14 cellular contexts compared by ENCODE assay signal in genomic region chr1:67817319-67817718, GRCh38. TPM values are rescaled to one million over a fixed set of nuclear protein-coding genes. Genes with fewer than 3 reads are reported as not detected.
"Had no signal": no experiment of that assay in that cellular context is flagged by ENCODE, and none has a peak within 500 bp of the region (broad histone marks: within the 10 kb centered on the region; RNA-seq: fewer than 3 reads in every experiment).

No MANE protein-coding gene starts in this region.

- H3K9me3 ChIP-seq: gastrocnemius medialis, neutrophil, right lobe of liver had no signal

- H3K27ac ChIP-seq: gastrocnemius medialis, neutrophil had no signal

- DNase-seq: activated B cell treated with CpG ODN at 0.5 μM for 24 hours; activated CD4-positive, alpha-beta T cell treated with anti-CD3 and anti-CD28 coated beads, Interleukin-2, amount 10 ng/mL, durations not matched to agents 24 days and 14 days; activated naive CD4-positive, alpha-beta T cell; aorta; kidney; naive thymus-derived CD4-positive, alpha-beta T cell; posterior cingulate gyrus; stimulated activated CD4-positive, alpha-beta T cell treated with anti-CD3 and anti-CD28 coated beads, Interleukin-12 subunit alpha, Interleukin-12 subunit beta, amount 100 ng/mL, for 4 hours; stimulated activated naive CD8-positive, alpha-beta T cell treated with anti-CD3 and anti-CD28 coated beads, Interleukin-15, Interleukin-2, amounts not matched to agents 100 U/mL and 50 U/mL, for 24 hours; T-helper 2 cell had no signal

- H3K9me3 Mint-ChIP-seq: activated B cell treated with CpG ODN at 0.5 μM for 24 hours; activated CD4-positive, alpha-beta T cell treated with anti-CD3 and anti-CD28 coated beads, Interleukin-2, amount 10 ng/mL, durations not matched to agents 24 days and 14 days; activated T-helper 1 cell treated with anti-CD3 and anti-CD28 coated beads, Interleukin-12 subunit alpha, Interleukin-12 subunit beta, Interleukin-2, Interleukin-4 antibody, amounts not matched to agents 30 ng/mL and 10 ng/mL and 1 ng/mL, durations not matched to agents 14 hours and 24 hours and 36 hours had no signal

- H3K36me3 ChIP-seq: gastrocnemius medialis, neutrophil, right lobe of liver had no signal

- H3K27ac Mint-ChIP-seq: activated B cell treated with CpG ODN at 0.5 μM for 24 hours; activated CD4-positive, alpha-beta T cell treated with anti-CD3 and anti-CD28 coated beads, Interleukin-2, amount 10 ng/mL, durations not matched to agents 24 days and 14 days; activated T-helper 1 cell treated with anti-CD3 and anti-CD28 coated beads, Interleukin-12 subunit alpha, Interleukin-12 subunit beta, Interleukin-2, Interleukin-4 antibody, amounts not matched to agents 30 ng/mL and 10 ng/mL and 1 ng/mL, durations not matched to agents 14 hours and 24 hours and 36 hours; naive thymus-derived CD4-positive, alpha-beta T cell had no signal

- H3K36me3 Mint-ChIP-seq: naive thymus-derived CD4-positive, alpha-beta T cell had no signal

- H3K4me1 Mint-ChIP-seq: activated B cell treated with CpG ODN at 0.5 μM for 24 hours; activated CD4-positive, alpha-beta T cell treated with anti-CD3 and anti-CD28 coated beads, Interleukin-2, amount 10 ng/mL, durations not matched to agents 24 days and 14 days; naive thymus-derived CD4-positive, alpha-beta T cell had no signal

- H3K4me3 ChIP-seq: gastrocnemius medialis, right lobe of liver had no signal

- ATAC-seq: naive thymus-derived CD4-positive, alpha-beta T cell; stimulated activated naive CD8-positive, alpha-beta T cell treated with anti-CD3 and anti-CD28 coated beads, Interleukin-15, Interleukin-2, amounts not matched to agents 100 U/mL and 50 U/mL, for 24 hours had no signal

- H3K27me3 ChIP-seq: gastrocnemius medialis, neutrophil, right lobe of liver had no signal

- H3K4me3 Mint-ChIP-seq: activated B cell treated with CpG ODN at 0.5 μM for 24 hours; activated CD4-positive, alpha-beta T cell treated with anti-CD3 and anti-CD28 coated beads, Interleukin-2, amount 10 ng/mL, durations not matched to agents 24 days and 14 days; activated T-helper 1 cell treated with anti-CD3 and anti-CD28 coated beads, Interleukin-12 subunit alpha, Interleukin-12 subunit beta, Interleukin-2, Interleukin-4 antibody, amounts not matched to agents 30 ng/mL and 10 ng/mL and 1 ng/mL, durations not matched to agents 14 hours and 24 hours and 36 hours; naive thymus-derived CD4-positive, alpha-beta T cell had no signal

RNA-seq across cellular contexts. Expression of gene GNG12, which starts 15.9 kb away (rescaled TPM):
- total RNA-seq: activated B cell treated with CpG ODN at 0.5 μM for 24 hours; naive thymus-derived CD4-positive, alpha-beta T cell had no signal
